In genomic region chr13:28147489-28147888, GRCh38 we compare ENCODE assay signal across 24 cellular contexts. TPM values are rescaled to one million over a fixed set of nuclear protein-coding genes. Genes with fewer than 3 reads are reported as not detected.
DNase-seq lines count a peak whose midpoint lies in the region; ATAC-seq and TF ChIP-seq lines count a peak whose summit lies in the region.
"Had no signal": no experiment of that assay in that cellular context is flagged by ENCODE, and none has a peak within 500 bp of the region (broad histone marks: within the 10 kb centered on the region; RNA-seq: fewer than 3 reads in every experiment).

No MANE protein-coding gene starts in this region.

- peaks cover 5% of the 10 kb centered on the region for H3K4me1 ChIP-seq in foreskin keratinocyte

- no peak for TF ChIP-seq CTCF in foreskin keratinocyte (conservative IDR thresholded peaks at IDR 0.05)

- ATAC-seq in activated T-helper 17 cell treated with anti-CD3 and anti-CD28 coated beads, Interleukin-2, amount 50 U/mL, for 72 hours (replicated peaks): peak; percentile 93
- peak; percentile 73 for ATAC-seq in foreskin keratinocyte
- ATAC-seq: A549 had no signal

- H3K27me3 ChIP-seq in foreskin keratinocyte: no peaks in the 10 kb centered on the region
- H3K27me3 ChIP-seq: spleen, stomach, uterus had no signal

- no peak overlapping the region for H3K27ac Mint-ChIP-seq in activated T-helper 17 cell treated with anti-CD3 and anti-CD28 coated beads, Interleukin-2, amount 50 U/mL, for 72 hours
- H3K27ac Mint-ChIP-seq: memory B cell; natural killer cell treated with Interleukin-12 subunit alpha and Interleukin-12 subunit beta and Interleukin-15 and Interleukin-18, amount 100 ng/mL, for 72 hours had no signal

- peaks cover 29% of the 10 kb centered on the region for H3K36me3 Mint-ChIP-seq in activated T-helper 17 cell treated with anti-CD3 and anti-CD28 coated beads, Interleukin-2, amount 50 U/mL, for 72 hours (ENCODE audit: low read depth)
- H3K36me3 Mint-ChIP-seq: natural killer cell treated with Interleukin-12 subunit alpha and Interleukin-12 subunit beta and Interleukin-15 and Interleukin-18, amount 100 ng/mL, for 72 hours had no signal

- no peaks in the 10 kb centered on the region for H3K27me3 Mint-ChIP-seq in activated T-helper 17 cell treated with anti-CD3 and anti-CD28 coated beads, Interleukin-2, amount 50 U/mL, for 72 hours
- H3K27me3 Mint-ChIP-seq: CD4-positive, CD25-positive, alpha-beta regulatory T cell; memory B cell; natural killer cell treated with Interleukin-12 subunit alpha and Interleukin-12 subunit beta and Interleukin-15 and Interleukin-18, amount 100 ng/mL, for 72 hours had no signal

- peaks cover 16% of the 10 kb centered on the region for H3K4me1 Mint-ChIP-seq in activated T-helper 17 cell treated with anti-CD3 and anti-CD28 coated beads, Interleukin-2, amount 50 U/mL, for 72 hours

- H3K27ac ChIP-seq in foreskin keratinocyte: no peak overlapping the region
- H3K27ac ChIP-seq: A549, spleen, stomach, uterus had no signal

- peak; percentile 19 for DNase-seq in activated CD4-positive, alpha-beta T cell treated with anti-CD3 and anti-CD28 coated beads for 48 hours
- no peak for DNase-seq in activated CD4-positive, alpha-beta T cell treated with anti-CD3 and anti-CD28 coated beads, Interleukin-2, amount 50 U/mL, for 1 hour
- DNase-seq in ELR (ENCODE audit: low read depth) (peak; percentile 12), foreskin keratinocyte (peak; percentile 18), SW480 (ENCODE audit: low spot score) (no peak), hepatic stellate cell (ENCODE audit: low spot score) (no peak), superior temporal gyrus (ENCODE audit: extremely low spot score) (no peak)
- DNase-seq: activated CD4-positive, alpha-beta T cell treated with anti-CD3 and anti-CD28 coated beads, Interleukin-2, amount 50 U/mL, for 4 hours; activated effector memory CD4-positive, alpha-beta T cell treated with Interleukin-2 at 50 U/mL for 16 hours; CD4-positive, CD25-positive, alpha-beta regulatory T cell; DMS53; GOT3; head of caudate nucleus; KBM-7; NCI-H1417 treated with DMSO at 0.1 percent for 48 hours; posterior cingulate gyrus; SK-N-SH; spleen; stomach; uterus had no signal

- no peaks in the 10 kb centered on the region for H3K9me3 Mint-ChIP-seq in activated T-helper 17 cell treated with anti-CD3 and anti-CD28 coated beads, Interleukin-2, amount 50 U/mL, for 72 hours
- H3K9me3 Mint-ChIP-seq: memory B cell; natural killer cell treated with Interleukin-12 subunit alpha and Interleukin-12 subunit beta and Interleukin-15 and Interleukin-18, amount 100 ng/mL, for 72 hours had no signal

- H3K4me3 Mint-ChIP-seq in activated T-helper 17 cell treated with anti-CD3 and anti-CD28 coated beads, Interleukin-2, amount 50 U/mL, for 72 hours: no peak overlapping the region
- H3K4me3 Mint-ChIP-seq: memory B cell; natural killer cell treated with Interleukin-12 subunit alpha and Interleukin-12 subunit beta and Interleukin-15 and Interleukin-18, amount 100 ng/mL, for 72 hours had no signal

RNA-seq across cellular contexts. Expression of gene PAN3, which starts 9.1 kb away (rescaled TPM):
- total RNA-seq in activated T-helper 17 cell treated with anti-CD3 and anti-CD28 coated beads, Interleukin-2, amount 50 U/mL, for 72 hours: 10 to 100 TPM; 28.5 to 35.6 TPM
- 16.5 and 16.9 TPM in 2 replicates for total RNA-seq in foreskin keratinocyte
- 3.9 and 4.6 TPM in 2 replicates for polyA plus RNA-seq in foreskin keratinocyte

RNA-seq across cellular contexts. Expression of gene FLT3, which starts 47.1 kb away (rescaled TPM):
- not detected for total RNA-seq in activated T-helper 17 cell treated with anti-CD3 and anti-CD28 coated beads, Interleukin-2, amount 50 U/mL, for 72 hours
- total RNA-seq in foreskin keratinocyte: not detected in 2 replicates
- not detected in 2 replicates for polyA plus RNA-seq in foreskin keratinocyte
- total RNA-seq: natural killer cell treated with Interleukin-12 subunit alpha and Interleukin-12 subunit beta and Interleukin-15 and Interleukin-18, amount 100 ng/mL, for 72 hours had no signal
- polyA plus RNA-seq: A549; CD4-positive, CD25-positive, alpha-beta regulatory T cell; SK-N-SH had no signal

Comparison
In these comparisons a context has a peak if more than half of its experiments do, and no peak if none do; other contexts are left out.
1. DNase-seq: peak in activated CD4-positive, alpha-beta T cell treated with anti-CD3 and anti-CD28 coated beads for 48 hours (single experiment), ELR (single experiment) and foreskin keratinocyte (2 of 2); none in activated CD4-positive, alpha-beta T cell treated with anti-CD3 and anti-CD28 coated beads, Interleukin-2, amount 50 U/mL, for 1 hour (single experiment), SW480 (single experiment), hepatic stellate cell (single experiment) and superior temporal gyrus (single experiment).